ENCODE assay signal across 8 cellular contexts in the genomic region with DNA sequence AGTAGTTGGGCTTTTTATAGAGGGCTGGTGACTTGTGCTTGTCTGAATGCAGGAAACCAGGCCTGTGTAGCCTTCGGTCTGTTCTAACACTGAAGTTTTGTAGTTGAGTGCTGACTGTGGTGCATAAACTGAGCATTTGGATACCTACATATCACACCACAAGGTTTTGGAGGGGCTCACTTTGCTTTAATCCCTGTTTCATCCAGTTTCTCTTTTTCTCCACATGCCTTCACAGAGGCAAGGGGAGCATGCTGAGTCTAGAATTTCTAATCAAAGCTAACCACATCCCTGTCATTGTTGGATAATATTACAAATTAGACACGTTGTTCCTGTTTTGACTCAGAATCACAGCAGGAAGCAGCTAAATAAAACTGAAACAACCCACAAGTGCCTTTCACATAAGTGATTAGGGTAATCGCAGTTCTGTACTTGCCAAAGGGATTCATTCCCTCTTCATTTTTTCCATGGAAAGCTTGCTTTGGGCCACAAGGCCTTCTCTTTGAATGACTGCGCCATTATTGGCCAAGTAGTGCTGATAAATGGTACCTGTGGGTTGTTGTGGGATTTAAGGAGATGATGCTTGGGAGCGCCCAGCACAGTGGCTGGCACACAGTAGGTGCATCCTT. TPM values are rescaled to one million over a fixed set of nuclear protein-coding genes. Genes with fewer than 3 reads are reported as not detected.
DNase-seq lines count a peak whose midpoint lies in the region; ATAC-seq and TF ChIP-seq lines count a peak whose summit lies in the region.

No MANE protein-coding gene starts in this region.

- H3K4me1 ChIP-seq in CD4-positive, CD25-positive, alpha-beta regulatory T cell (ENCODE audit: control insufficient read depth, insufficient read depth, low read length, poor library complexity, severe bottlenecking) = peaks cover 70% of the 10 kb centered on the region
- H3K4me1 ChIP-seq in upper lobe of left lung = peaks cover 63 to 68% (median 64%) of the 10 kb centered on the region in 4 donors

- peak; percentile 49 to 55 for ATAC-seq in CD4-positive, CD25-positive, alpha-beta regulatory T cell (ENCODE audit: low read depth in 2 of 2)
- peak; percentile 32 for ATAC-seq in GM21825 (IDR thresholded peaks at IDR 0.05; ENCODE audit: unreplicated experiment)
- ATAC-seq in esophagus mucosa = peak; percentile 63
- ATAC-seq in upper lobe of left lung (ENCODE audit: low FRiP score in 2 of 2) = peak in 1 of 2 donors; percentile 52
- no peak for ATAC-seq in HG02571 (IDR thresholded peaks at IDR 0.05; ENCODE audit: unreplicated experiment)

- peak overlapping the region; percentile 63 to 84 (median 80) for H3K4me3 Mint-ChIP-seq in CD4-positive, CD25-positive, alpha-beta regulatory T cell

- no peaks in the 10 kb centered on the region for H3K27me3 ChIP-seq in CD4-positive, CD25-positive, alpha-beta regulatory T cell (ENCODE audit: control insufficient read depth, insufficient read depth, low read length)
- no peaks in the 10 kb centered on the region for H3K27me3 ChIP-seq in upper lobe of left lung

- H3K4me1 Mint-ChIP-seq in CD4-positive, CD25-positive, alpha-beta regulatory T cell = peaks cover 28 to 93% (median 69%) of the 10 kb centered on the region in 4 donors

- WGBS in upper lobe of left lung, 2 donors = 55 to 66% methylated on average over 5 of the region's 5 CpGs

- H3K4me3 ChIP-seq in CD4-positive, CD25-positive, alpha-beta regulatory T cell (ENCODE audit: low read depth, low read length) = peak overlapping the region; percentile 78
- no peak overlapping the region for H3K4me3 ChIP-seq in upper lobe of left lung

- TF ChIP-seq EP300 in upper lobe of left lung (IDR thresholded peaks at IDR 0.05) = peak in 1 of 4 donors; percentile 15

- peaks cover 39% of the 10 kb centered on the region for H3K36me3 ChIP-seq in CD4-positive, CD25-positive, alpha-beta regulatory T cell (ENCODE audit: control insufficient read depth, insufficient read depth, low read length)
- H3K36me3 ChIP-seq in upper lobe of left lung = peaks cover 13 to 82% (median 50%) of the 10 kb centered on the region in 4 donors

- H3K36me3 Mint-ChIP-seq in CD4-positive, CD25-positive, alpha-beta regulatory T cell = peaks cover 59% of the 10 kb centered on the region

- no peaks in the 10 kb centered on the region for H3K9me3 ChIP-seq in CD4-positive, CD25-positive, alpha-beta regulatory T cell (ENCODE audit: control insufficient read depth in 2 of 2, low read length in 2 of 2)
- H3K9me3 ChIP-seq in upper lobe of left lung = no peaks in the 10 kb centered on the region

- H3K27me3 Mint-ChIP-seq in CD4-positive, CD25-positive, alpha-beta regulatory T cell = no peaks in the 10 kb centered on the region

- H3K27ac ChIP-seq in CD4-positive, CD25-positive, alpha-beta regulatory T cell (ENCODE audit: insufficient read depth, low read length, poor library complexity, severe bottlenecking) = peak overlapping the region; percentile 91
- peak overlapping the region; percentile 20 to 78 (median 68) for H3K27ac ChIP-seq in upper lobe of left lung

- DNase-seq in CD4-positive, CD25-positive, alpha-beta regulatory T cell = peak in 2 of 3 donors; percentile 82 to 89
- DNase-seq in SIG-M5 treated with dmso at 0.1 percent for 504 hours (lab: John Stamatoyannopoulos, UW; ENCODE audit: unreplicated experiment) = peak; percentile 9
- DNase-seq in upper lobe of left lung = no peak
- no peak for DNase-seq in kidney glomerular epithelial cell (lab: John Stamatoyannopoulos, UW)
- DNase-seq in NCI-H1092 (lab: John Stamatoyannopoulos, UW) = no peak

- TF ChIP-seq POLR2A in upper lobe of left lung (IDR thresholded peaks at IDR 0.05) = peak in 1 of 4 donors; percentile 24

- H3K9me3 Mint-ChIP-seq in CD4-positive, CD25-positive, alpha-beta regulatory T cell = peaks cover 0 to 1% (median 0%) of the 10 kb centered on the region in 7 donors

- H3K27ac Mint-ChIP-seq in CD4-positive, CD25-positive, alpha-beta regulatory T cell = peak overlapping the region; percentile 93 to 98 (median 96)

- TF ChIP-seq CTCF in upper lobe of left lung (IDR thresholded peaks at IDR 0.05) = no peak

RNA-seq across cellular contexts. Expression of a gene that starts 48.9 kb away (rescaled TPM):
- 57.4 TPM for total RNA-seq in CD4-positive, CD25-positive, alpha-beta regulatory T cell
- polyA plus RNA-seq in CD4-positive, CD25-positive, alpha-beta regulatory T cell = 10 to 100 TPM; 35.8 to 92.6 (median 61.0) TPM
- total RNA-seq in esophagus mucosa (14.6 TPM), upper lobe of left lung (100 to 1,000 TPM in 5 of 6 donors, 10 to 100 TPM in 1; 82.8 to 385 (median 285) TPM)

Comparison
In these comparisons a context has a peak if more than half of its experiments do, and no peak if none do; other contexts are left out.
1. DNase-seq: peak in CD4-positive, CD25-positive, alpha-beta regulatory T cell (2 of 3) and SIG-M5 treated with dmso at 0.1 percent for 504 hours (single experiment); none in upper lobe of left lung (0 of 2), kidney glomerular epithelial cell (single experiment) and NCI-H1092 (single experiment).